10 cellular contexts compared by ENCODE assay signal in genomic region chr1:229148041-229148671, GRCh38.
A peak's percentile ranks its signal among the peaks of the same experiment; 100 is the strongest.
DNase-seq lines count a peak whose midpoint lies in the region; ATAC-seq and TF ChIP-seq lines count a peak whose summit lies in the region.
"Had no signal": no experiment of that assay in that cellular context is flagged by ENCODE, and none has a peak within 500 bp of the region (broad histone marks: within the 10 kb centered on the region; RNA-seq: fewer than 3 reads in every experiment).

No MANE protein-coding gene starts in this region.

- no peaks in the 10 kb centered on the region for H3K9me3 ChIP-seq in CD8-positive, alpha-beta memory T cell (ENCODE audit: low read length)

- no peaks in the 10 kb centered on the region for H3K4me1 ChIP-seq in CD8-positive, alpha-beta memory T cell (ENCODE audit: insufficient read depth, low read length)

- no peak overlapping the region for H3K27ac Mint-ChIP-seq in nephron progenitor cell
- no peak overlapping the region for H3K27ac Mint-ChIP-seq in CD8-positive, alpha-beta memory T cell
- H3K27ac Mint-ChIP-seq in activated CD8-positive, alpha-beta T cell treated with anti-CD3 and anti-CD28 coated beads, Interleukin-2, amount 10 ng/mL, durations not matched to agents 7 days and 5 days, result no peak overlapping the region

- H3K36me3 ChIP-seq in CD8-positive, alpha-beta memory T cell (ENCODE audit: insufficient read depth, low read length), result no peaks in the 10 kb centered on the region

- peaks cover 4% of the 10 kb centered on the region for H3K9me3 Mint-ChIP-seq in nephron progenitor cell
- H3K9me3 Mint-ChIP-seq in CD8-positive, alpha-beta memory T cell, result peaks cover 0 to 1% (median 0%) of the 10 kb centered on the region in 5 donors
- H3K9me3 Mint-ChIP-seq in activated CD8-positive, alpha-beta T cell treated with anti-CD3 and anti-CD28 coated beads, Interleukin-2, amount 10 ng/mL, durations not matched to agents 7 days and 5 days (ENCODE audit: insufficient read depth), result no peaks in the 10 kb centered on the region

- POLR2A ChIA-PET in CD8-positive, alpha-beta memory T cell (lab: Charles Lee), result no interaction called here
- POLR2A ChIA-PET in activated CD8-positive, alpha-beta T cell treated with anti-CD3 and anti-CD28 coated beads, Interleukin-2, amount 10 ng/mL, durations not matched to agents 7 days and 5 days (lab: Charles Lee), result no interaction called here

- H3K27ac ChIP-seq in CD8-positive, alpha-beta memory T cell (ENCODE audit: low read depth, low read length), result no peak overlapping the region

- H3K4me3 ChIP-seq in choroid plexus epithelial cell (ENCODE audit: low read depth, low read length), result no peak overlapping the region
- no peak overlapping the region for H3K4me3 ChIP-seq in CD8-positive, alpha-beta memory T cell (ENCODE audit: low read length)
- H3K4me3 ChIP-seq: dorsolateral prefrontal cortex had no signal

- H3K27me3 Mint-ChIP-seq in nephron progenitor cell (ENCODE audit: low read depth, poor library complexity), result peaks cover 4% of the 10 kb centered on the region
- H3K27me3 Mint-ChIP-seq in CD8-positive, alpha-beta memory T cell, result peaks cover 11 to 14% of the 10 kb centered on the region in 2 donors
- H3K27me3 Mint-ChIP-seq in activated CD8-positive, alpha-beta T cell treated with anti-CD3 and anti-CD28 coated beads, Interleukin-2, amount 10 ng/mL, durations not matched to agents 7 days and 5 days (ENCODE audit: low read depth), result peaks cover 8% of the 10 kb centered on the region

- H3K4me1 Mint-ChIP-seq in nephron progenitor cell, result no peaks in the 10 kb centered on the region
- no peaks in the 10 kb centered on the region for H3K4me1 Mint-ChIP-seq in CD8-positive, alpha-beta memory T cell
- peaks cover 2% of the 10 kb centered on the region for H3K4me1 Mint-ChIP-seq in activated CD8-positive, alpha-beta T cell treated with anti-CD3 and anti-CD28 coated beads, Interleukin-2, amount 10 ng/mL, durations not matched to agents 7 days and 5 days (ENCODE audit: low read depth)

- H3K4me3 Mint-ChIP-seq in nephron progenitor cell, result peak overlapping the region; percentile 35
- no peak overlapping the region for H3K4me3 Mint-ChIP-seq in CD8-positive, alpha-beta memory T cell
- H3K4me3 Mint-ChIP-seq in activated CD8-positive, alpha-beta T cell treated with anti-CD3 and anti-CD28 coated beads, Interleukin-2, amount 10 ng/mL, durations not matched to agents 7 days and 5 days, result no peak overlapping the region

- ATAC-seq in HG02588 (IDR thresholded peaks at IDR 0.05; ENCODE audit: unreplicated experiment), result no peak
- no peak for ATAC-seq in activated CD8-positive, alpha-beta T cell treated with anti-CD3 and anti-CD28 coated beads, Interleukin-2, amount 10 ng/mL, durations not matched to agents 7 days and 5 days

- no peaks in the 10 kb centered on the region for H3K27me3 ChIP-seq in CD8-positive, alpha-beta memory T cell (ENCODE audit: insufficient read depth, low read length, poor library complexity, severe bottlenecking)

- DNase-seq in HT1080 (ENCODE audit: low read depth) (peak; percentile 15), NCI-H345 (lab: John Stamatoyannopoulos, UW) (peak; percentile 55), choroid plexus epithelial cell (ENCODE audit: low read depth) (peak; percentile 30), nephron progenitor cell (peak; percentile 52), mesenteric fat pad (ENCODE audit: low spot score) (no peak)
- DNase-seq in CD8-positive, alpha-beta memory T cell, result no peak
- no peak for DNase-seq in activated CD8-positive, alpha-beta T cell treated with anti-CD3 and anti-CD28 coated beads, Interleukin-2, amount 10 ng/mL, durations not matched to agents 7 days and 5 days
- DNase-seq: DND-41, dorsolateral prefrontal cortex had no signal

- no peak for TF ChIP-seq CTCF in choroid plexus epithelial cell (conservative IDR thresholded peaks at IDR 0.05; ENCODE audit: low read depth, low read length)
- TF ChIP-seq CTCF in nephron progenitor cell (IDR thresholded peaks at IDR 0.05), result no peak

- CTCF ChIA-PET in CD8-positive, alpha-beta memory T cell (lab: Charles Lee), result no interaction called here
- CTCF ChIA-PET in activated CD8-positive, alpha-beta T cell treated with anti-CD3 and anti-CD28 coated beads, Interleukin-2, amount 10 ng/mL, durations not matched to agents 7 days and 5 days (lab: Charles Lee), result no interaction called here

- H3K36me3 Mint-ChIP-seq in nephron progenitor cell (ENCODE audit: low read depth), result peaks cover under 1% of the 10 kb centered on the region
- peaks cover 0 to 2% (median 0%) of the 10 kb centered on the region in 3 donors for H3K36me3 Mint-ChIP-seq in CD8-positive, alpha-beta memory T cell
- no peaks in the 10 kb centered on the region for H3K36me3 Mint-ChIP-seq in activated CD8-positive, alpha-beta T cell treated with anti-CD3 and anti-CD28 coated beads, Interleukin-2, amount 10 ng/mL, durations not matched to agents 7 days and 5 days (ENCODE audit: low read depth)

Comparison
In these comparisons a context has a peak if more than half of its experiments do, and no peak if none do; other contexts are left out.
1. DNase-seq: peak in HT1080 (single experiment), NCI-H345 (single experiment), choroid plexus epithelial cell (single experiment) and nephron progenitor cell (single experiment); none in mesenteric fat pad (single experiment), CD8-positive, alpha-beta memory T cell (0 of 5) and activated CD8-positive, alpha-beta T cell treated with anti-CD3 and anti-CD28 coated beads, Interleukin-2, amount 10 ng/mL, durations not matched to agents 7 days and 5 days (single experiment).